8 cellular contexts compared by ENCODE assay signal in the genomic region with DNA sequence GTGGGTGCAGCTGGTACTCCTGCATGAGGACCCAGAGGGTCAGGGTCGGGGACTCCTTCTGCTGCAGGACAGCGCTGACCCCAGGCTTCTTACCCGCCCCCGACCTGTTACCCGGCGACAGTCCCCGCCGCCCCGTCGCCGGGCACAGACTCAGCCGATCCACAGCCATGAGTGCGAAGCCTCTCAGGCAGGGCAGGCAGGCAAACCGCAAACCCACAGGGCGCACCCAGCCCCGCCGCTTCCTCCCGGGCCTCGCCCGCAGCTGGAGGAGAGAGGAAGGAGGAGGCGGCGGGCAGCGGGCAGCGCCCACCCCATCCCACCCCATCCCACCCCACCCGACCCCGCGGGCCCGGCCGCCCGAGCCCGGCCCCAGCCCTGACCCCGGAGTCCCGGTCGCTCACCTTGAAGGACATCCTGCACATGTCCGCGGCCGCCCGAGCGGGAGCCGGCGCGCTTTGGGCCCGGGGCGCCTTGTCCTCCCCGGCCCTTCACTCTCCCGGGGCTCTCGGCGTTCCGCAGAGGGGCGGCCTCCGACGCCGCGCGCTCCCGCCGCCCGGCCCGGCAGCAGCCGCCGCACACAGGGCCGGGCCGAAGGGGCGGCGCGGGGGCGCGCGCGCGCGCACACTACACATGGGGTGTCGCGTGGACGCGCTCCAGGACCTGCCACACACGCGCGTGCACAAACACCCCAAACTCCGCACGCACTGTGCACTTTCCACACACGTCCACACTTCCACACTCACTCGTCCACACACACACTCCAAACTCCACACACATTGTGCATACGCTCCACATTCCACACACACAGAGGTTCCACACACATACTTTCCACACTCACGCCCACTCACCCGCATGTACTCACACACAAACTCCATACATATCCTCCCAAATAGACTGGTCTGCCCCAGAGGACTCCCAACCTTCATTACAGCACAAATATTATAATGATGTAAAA. TPM values are rescaled to one million over a fixed set of nuclear protein-coding genes. Genes with fewer than 3 reads are reported as not detected.
DNase-seq lines count a peak whose midpoint lies in the region; ATAC-seq, FAIRE-seq and TF ChIP-seq lines count a peak whose summit lies in the region.

A gene with protein sequence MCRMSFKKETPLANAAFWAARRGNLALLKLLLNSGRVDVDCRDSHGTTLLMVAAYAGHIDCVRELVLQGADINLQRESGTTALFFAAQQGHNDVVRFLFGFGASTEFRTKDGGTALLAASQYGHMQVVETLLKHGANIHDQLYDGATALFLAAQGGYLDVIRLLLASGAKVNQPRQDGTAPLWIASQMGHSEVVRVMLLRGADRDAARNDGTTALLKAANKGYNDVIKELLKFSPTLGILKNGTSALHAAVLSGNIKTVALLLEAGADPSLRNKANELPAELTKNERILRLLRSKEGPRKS (minus strand): TSS at position 603 of the 955 bp plus-strand sequence. CDS start 181 bp downstream, at position 422.

- in situ Hi-C loops in SK-MEL-5 (cut with HindIII; ENCODE audit: low pct_unique_long_range_greater_than_20kb, low sequenced_read_pairs) = no loop called here

- ATAC-seq in activated naive CD8-positive, alpha-beta T cell treated with anti-CD3 and anti-CD28 coated beads, Interleukin-2, amount 10 ng/mL, durations not matched to agents 7 days and 5 days (ENCODE audit: low read depth) = peak; percentile 79
- no peak for ATAC-seq in HG03139 (IDR thresholded peaks at IDR 0.05; ENCODE audit: unreplicated experiment)

- no peak for DNase-seq in AG09309 (ENCODE audit: low read depth)
- DNase-seq in H54 (ENCODE audit: insufficient read length, low spot score) = peak; percentile 38
- peak; percentile 46 for DNase-seq in SK-MEL-5 (ENCODE audit: low read depth, low spot score)
- DNase-seq in activated naive CD8-positive, alpha-beta T cell treated with anti-CD3 and anti-CD28 coated beads, Interleukin-2, amount 10 ng/mL, durations not matched to agents 7 days and 5 days = peak; percentile 78
- DNase-seq in right atrium auricular region (ENCODE audit: low spot score) = no peak
- DNase-seq in retina = peak; percentile 58
- no peak for DNase-seq in NCI-H2029 (lab: John Stamatoyannopoulos, UW)

- TF ChIP-seq CTCF in AG09309 (IDR thresholded peaks at IDR 0.05; ENCODE audit: control insufficient read depth, insufficient read depth, low read depth, low read length, missing control alignments) = no peak
- no peak for TF ChIP-seq CTCF in right atrium auricular region (IDR thresholded peaks at IDR 0.05)

- POLR2A ChIA-PET in activated naive CD8-positive, alpha-beta T cell treated with anti-CD3 and anti-CD28 coated beads, Interleukin-2, amount 10 ng/mL, durations not matched to agents 7 days and 5 days (lab: Charles Lee) = no interaction called here

- no peaks in the 10 kb centered on the region for H3K4me1 ChIP-seq in right atrium auricular region

- H3K27me3 Mint-ChIP-seq in activated naive CD8-positive, alpha-beta T cell treated with anti-CD3 and anti-CD28 coated beads, Interleukin-2, amount 10 ng/mL, durations not matched to agents 7 days and 5 days = peaks cover 88% of the 10 kb centered on the region

- H3K4me1 Mint-ChIP-seq in activated naive CD8-positive, alpha-beta T cell treated with anti-CD3 and anti-CD28 coated beads, Interleukin-2, amount 10 ng/mL, durations not matched to agents 7 days and 5 days = peaks cover 13% of the 10 kb centered on the region

- no peaks in the 10 kb centered on the region for H3K27me3 ChIP-seq in right atrium auricular region

- no peaks in the 10 kb centered on the region for H3K9me3 Mint-ChIP-seq in activated naive CD8-positive, alpha-beta T cell treated with anti-CD3 and anti-CD28 coated beads, Interleukin-2, amount 10 ng/mL, durations not matched to agents 7 days and 5 days

- no peaks in the 10 kb centered on the region for H3K9me3 ChIP-seq in right atrium auricular region

- H3K4me3 ChIP-seq in AG09309 (ENCODE audit: control insufficient read depth, low read depth, low read length) (peak within 1 kb of the TSS; percentile 68), right atrium auricular region (peak within 1 kb of the TSS; percentile 60 to 66)

- H3K27ac Mint-ChIP-seq in activated naive CD8-positive, alpha-beta T cell treated with anti-CD3 and anti-CD28 coated beads, Interleukin-2, amount 10 ng/mL, durations not matched to agents 7 days and 5 days = peak within 1 kb of the TSS; percentile 33

- H3K4me3 Mint-ChIP-seq in activated naive CD8-positive, alpha-beta T cell treated with anti-CD3 and anti-CD28 coated beads, Interleukin-2, amount 10 ng/mL, durations not matched to agents 7 days and 5 days = peak within 1 kb of the TSS; percentile 84

- H3K36me3 Mint-ChIP-seq in activated naive CD8-positive, alpha-beta T cell treated with anti-CD3 and anti-CD28 coated beads, Interleukin-2, amount 10 ng/mL, durations not matched to agents 7 days and 5 days = no peaks in the 10 kb centered on the region

- no peak for FAIRE-seq in H54 (lab: Jason Lieb, UNC)

- no peaks in the 10 kb centered on the region for H3K36me3 ChIP-seq in right atrium auricular region

- TF ChIP-seq POLR2A in H54 (IDR thresholded peaks at IDR 0.05; ENCODE audit: low read depth, low read length) = no peak

- H3K27ac ChIP-seq in right atrium auricular region = peak within 1 kb of the TSS; percentile 56 to 58

RNA-seq across cellular contexts. Expression of the gene that starts here (rescaled TPM):
- total RNA-seq in SK-MEL-5 (2014; rRNA removed; shearing (Covaris generic)) = 3.2 and 3.4 TPM in 2 replicates
- polyA plus RNA-seq in SK-MEL-5 (2015; cell fraction: cytosol; rRNA removed) = 2.1 and 4.6 TPM in 2 replicates
- 14.8 and 15.3 TPM in 2 replicates for polyA plus RNA-seq in SK-MEL-5 (2015; cell fraction: nucleus; rRNA removed)
- not detected for total RNA-seq in activated naive CD8-positive, alpha-beta T cell treated with anti-CD3 and anti-CD28 coated beads, Interleukin-2, amount 10 ng/mL, durations not matched to agents 7 days and 5 days
- 1 to 10 TPM; 2.2 to 3.5 TPM for total RNA-seq in right atrium auricular region

Comparison
In these comparisons a context has a peak if more than half of its experiments do, and no peak if none do; other contexts are left out.
1. Peak in DNase-seq and ATAC-seq in activated naive CD8-positive, alpha-beta T cell treated with anti-CD3 and anti-CD28 coated beads, Interleukin-2, amount 10 ng/mL, durations not matched to agents 7 days and 5 days; RNA of the gene not detected or under 1 TPM.
2. DNase-seq: peak in H54 (single experiment), SK-MEL-5 (single experiment) and retina (single experiment); none in AG09309 (single experiment), right atrium auricular region (single experiment) and NCI-H2029 (single experiment).